In genomic region chr4:8241895-8242696, GRCh38 we compare ENCODE assay signal across 8 cellular contexts. TPM values are rescaled to one million over a fixed set of nuclear protein-coding genes. Genes with fewer than 3 reads are reported as not detected.
DNase-seq lines count a peak whose midpoint lies in the region; ATAC-seq, FAIRE-seq and TF ChIP-seq lines count a peak whose summit lies in the region.

No MANE protein-coding gene starts in this region.

- peaks cover 5 to 53% of the 10 kb centered on the region in 2 experiments for H3K36me3 ChIP-seq in endothelial cell of umbilical vein (ENCODE audit: control insufficient read depth in 2 of 2, extremely low read depth in 1 of 2, insufficient read depth in 2 of 2, low read length in 2 of 2)

- no peaks in the 10 kb centered on the region for H4K20me1 ChIP-seq in endothelial cell of umbilical vein (replicated peaks; ENCODE audit: control insufficient read depth, extremely low read depth, insufficient read depth, low read length)

- H3K27ac ChIP-seq in A549 (peak overlapping the region; percentile 45 to 82; a peak in 5 of 6 replicates), endothelial cell of umbilical vein (ENCODE audit: insufficient read depth, low read depth, low read length) (peak overlapping the region; percentile 36)

- FAIRE-seq in A549 (lab: Jason Lieb, UNC) (no peak), endothelial cell of umbilical vein (lab: Jason Lieb, UNC) (peak; percentile 78)

- peak; percentile 73 to 76 for DNase-seq in A549 (ENCODE audit: low read depth in 1 of 2, low spot score in 1 of 2)
- DNase-seq in NCI-H748 (lab: John Stamatoyannopoulos, UW; ENCODE audit: unreplicated experiment): peak; percentile 75
- peak; percentile 31 for DNase-seq in activated CD8-positive, alpha-beta memory T cell treated with anti-CD3 and anti-CD28 coated beads, Interleukin-2, amount 50 U/mL, for 1 hour (ENCODE audit: extremely low read depth)
- DNase-seq in endothelial cell of umbilical vein (ENCODE audit: low read depth, low spot score): peak; percentile 71
- DNase-seq in mucosa of gallbladder (ENCODE audit: low spot score): peak; percentile 80
- peak; percentile 59 to 67 for DNase-seq in stimulated activated CD8-positive, alpha-beta memory T cell treated with anti-CD3 and anti-CD28 coated beads, Interleukin-4, amount 100 ng/mL, for 1 hour (ENCODE audit: low read depth in 2 of 2, low spot score in 1 of 2)

- ATAC-seq in A549: peak; percentile 80 to 92
- ATAC-seq in GM18502 (IDR thresholded peaks at IDR 0.05; ENCODE audit: poor library complexity, unreplicated experiment): peak; percentile 76
- peak; percentile 78 for ATAC-seq in HG03354 (IDR thresholded peaks at IDR 0.05; ENCODE audit: poor library complexity, severe bottlenecking, unreplicated experiment)

- H3K4me2 ChIP-seq in A549 (no peak overlapping the region), endothelial cell of umbilical vein (ENCODE audit: insufficient read depth, low read length) (no peak overlapping the region)

- H3K4me1 ChIP-seq in A549 (peaks cover 20% of the 10 kb centered on the region), endothelial cell of umbilical vein (ENCODE audit: control insufficient read depth, extremely low read depth, insufficient read depth, low read length) (no peaks in the 10 kb centered on the region)

- no peak overlapping the region for H2AFZ ChIP-seq in endothelial cell of umbilical vein (ENCODE audit: low read depth, low read length)

- TF ChIP-seq RAD21 in A549 (conservative IDR thresholded peaks at IDR 0.05 in 1 of 2, IDR thresholded peaks at IDR 0.05 in 1 of 2): peak; percentile 86 to 89

- TF ChIP-seq CTCF in A549 (IDR thresholded peaks at IDR 0.05) (peak; percentile 72), endothelial cell of umbilical vein (IDR thresholded peaks at IDR 0.05; ENCODE audit: extremely low read depth in 1 of 2, insufficient read depth in 1 of 2, low read depth in 1 of 2, low read length in 2 of 2) (peak; percentile 94 to 98)

- TF ChIP-seq POLR2A in A549 (IDR thresholded peaks at IDR 0.05; ENCODE audit: low read length) (no peak), endothelial cell of umbilical vein (IDR thresholded peaks at IDR 0.05; ENCODE audit: low read depth, low read length) (no peak)

- H3K27me3 ChIP-seq in endothelial cell of umbilical vein (ENCODE audit: control insufficient read depth in 2 of 2, insufficient read depth in 2 of 2, low read length in 2 of 2): no peaks in the 10 kb centered on the region

- BruUV-seq in endothelial cell of umbilical vein (replicated peaks; lab: Mats Ljungman, UMichigan): no TSS peak

- H3K4me3 ChIP-seq in A549 (no peak overlapping the region), endothelial cell of umbilical vein (replicated peaks in 1 of 3; ENCODE audit: insufficient read depth in 1 of 3, low read depth in 1 of 3, low read length in 3 of 3) (no peak overlapping the region)

- H3K79me2 ChIP-seq in endothelial cell of umbilical vein (ENCODE audit: control insufficient read depth, insufficient read depth, low read length): no peaks in the 10 kb centered on the region

- H3K9ac ChIP-seq in endothelial cell of umbilical vein (replicated peaks; ENCODE audit: extremely low read depth, insufficient read depth, low read length): no peak overlapping the region

- CTCF ChIA-PET in A549 (lab: Yijun Ruan, JAX) (interaction anchor here (0.7 to 17.2 kb wide), 38 partner anchors 9 to 209 kb away, joined by 3 to 270 read pairs (median 4); partner anchors contain the start of genes HTRA3 and SH3TC1), endothelial cell of umbilical vein (lab: Charles Lee) (interaction anchor here (0.6 to 5.2 kb wide), 31 partner anchors 8 to 195 kb away, joined by 3 to 155 read pairs (median 4); partner anchors contain the start of genes HTRA3 and SH3TC1)

- dilution Hi-C loops in endothelial cell of umbilical vein (cut with MboI; ENCODE audit: extremely low pct_ligation_motif_present, low sequenced_read_pairs): no loop called here

- no peaks in the 10 kb centered on the region for H3K9me1 ChIP-seq in endothelial cell of umbilical vein (replicated peaks; ENCODE audit: control insufficient read depth, extremely low read depth, insufficient read depth, low read length)

- TF ChIP-seq EP300 in A549 (IDR thresholded peaks at IDR 0.05): no peak

- no peaks in the 10 kb centered on the region for H3K9me3 ChIP-seq in A549
- no peaks in the 10 kb centered on the region for H3K9me3 ChIP-seq in endothelial cell of umbilical vein (replicated peaks; ENCODE audit: control insufficient read depth, insufficient read depth, low read length)

- 30% methylated on average over 9 of the region's 29 CpGs for WGBS in A549 (ENCODE audit: missing lambda C conversion rate)

- intact Hi-C loops in endothelial cell of umbilical vein (cut with micrococcal nuclease): loop anchor here (1.0 to 2.0 kb wide), 3 partner anchors 65 to 165 kb away; no protein-coding TSS in a partner anchor

- POLR2A ChIA-PET in A549 (lab: Yijun Ruan, JAX) (no interaction called here), endothelial cell of umbilical vein (lab: Charles Lee) (interaction anchor here (1.2 kb wide), 1 partner anchor 168 kb away, joined by 6 read pairs; no protein-coding TSS in a partner anchor)

TF ChIP-seq in A549, 52 proteins besides CTCF, POLR2A, EP300 and RAD21:
- TF ChIP-seq, protein P1, sequence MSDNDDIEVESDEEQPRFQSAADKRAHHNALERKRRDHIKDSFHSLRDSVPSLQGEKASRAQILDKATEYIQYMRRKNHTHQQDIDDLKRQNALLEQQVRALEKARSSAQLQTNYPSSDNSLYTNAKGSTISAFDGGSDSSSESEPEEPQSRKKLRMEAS (IDR thresholded peaks at IDR 0.05): peak; percentile 23; the same call in 1 of the 2 replicates
- TF ChIP-seq SMC3 (IDR thresholded peaks at IDR 0.05) (peak; percentile 91), ZNF302 (CRISPR knock-in tag; IDR thresholded peaks at IDR 0.05) (no peak), FOSB (CRISPR knock-in tag; IDR thresholded peaks at IDR 0.05) (no peak), POLR2AphosphoS2 (conservative IDR thresholded peaks at IDR 0.05; ENCODE audit: low read length) (no peak)

TF ChIP-seq in endothelial cell of umbilical vein, 7 proteins besides CTCF, POLR2A, EP300 and RAD21:
- TF ChIP-seq GATA2 (IDR thresholded peaks at IDR 0.05; ENCODE audit: insufficient read depth, insufficient read length, low read depth, low read length) (no peak), POLR2AphosphoS5 (IDR thresholded peaks at IDR 0.05; ENCODE audit: insufficient read depth, low read depth, low read length) (peak; percentile 48)

RNA-seq across cellular contexts. Expression of gene HTRA3, which starts 27.5 kb away (rescaled TPM):
- polyA plus RNA-seq in A549 (2011; rRNA removed) (7.4 and 9.2 TPM in 2 replicates), A549 (2017; fragmentation: RNase III; extraction: RNeasy Plus Mini Kit Qiagen cat#74134 plus additional on column Dnase treatment) (4.6 to 8.0 TPM (median 4.9 TPM) in 3 replicates), endothelial cell of umbilical vein (9.0 and 10.6 TPM in 2 replicates)
- polyA plus RNA-seq in A549 (2012; cell fraction: cytosol; rRNA removed): 11.8 and 19.5 TPM in 2 replicates
- polyA plus RNA-seq in A549 (2012; cell fraction: nucleus; rRNA removed): 18.5 and 23.8 TPM in 2 replicates
- 5.4 and 5.6 TPM in 2 replicates for polyA minus RNA-seq in A549 (2011; rRNA and poly(A)+ RNA removed)
- total RNA-seq in endothelial cell of umbilical vein (8.2 and 12.0 TPM in 2 replicates), mucosa of gallbladder (20.3 TPM)
- polyA plus RNA-seq in endothelial cell of umbilical vein (2011; cell fraction: cytosol; rRNA removed): 9.9 TPM in 2 replicates
- polyA plus RNA-seq in endothelial cell of umbilical vein (2011; cell fraction: nucleus; rRNA removed): 3.4 and 4.2 TPM in 2 replicates
- polyA plus RNA-seq in endothelial cell of umbilical vein (2012): 13.5 and 22.2 TPM in 2 replicates
- polyA minus RNA-seq in endothelial cell of umbilical vein: 3.3 and 4.1 TPM in 2 replicates
- 0.41 TPM for polyA minus RNA-seq in endothelial cell of umbilical vein (2011; cell fraction: cytosol; rRNA and poly(A)+ RNA removed)
- polyA minus RNA-seq in endothelial cell of umbilical vein (2011; cell fraction: nucleus; rRNA and poly(A)+ RNA removed): 1.5 and 1.6 TPM in 2 replicates

RNA-seq across cellular contexts. Expression of gene SH3TC1, which starts 43.0 kb away (rescaled TPM):
- polyA plus RNA-seq in A549 (2011; rRNA removed) (2.8 and 3.3 TPM in 2 replicates), A549 (2017; fragmentation: RNase III; extraction: RNeasy Plus Mini Kit Qiagen cat#74134 plus additional on column Dnase treatment) (5.4 to 8.1 TPM (median 7.4 TPM) in 3 replicates), endothelial cell of umbilical vein (96.5 and 115 TPM in 2 replicates)
- 5.0 and 6.4 TPM in 2 replicates for polyA plus RNA-seq in A549 (2012; cell fraction: cytosol; rRNA removed)
- polyA plus RNA-seq in A549 (2012; cell fraction: nucleus; rRNA removed): 22.6 and 31.5 TPM in 2 replicates
- 6.0 and 8.6 TPM in 2 replicates for polyA minus RNA-seq in A549 (2011; rRNA and poly(A)+ RNA removed)
- total RNA-seq in endothelial cell of umbilical vein (174 and 192 TPM in 2 replicates), mucosa of gallbladder (50.9 TPM)
- polyA plus RNA-seq in endothelial cell of umbilical vein (2011; cell fraction: cytosol; rRNA removed): 35.0 and 58.8 TPM in 2 replicates
- polyA plus RNA-seq in endothelial cell of umbilical vein (2011; cell fraction: nucleus; rRNA removed): 289 and 386 TPM in 2 replicates
- polyA plus RNA-seq in endothelial cell of umbilical vein (2012): 43.1 and 46.6 TPM in 2 replicates
- 115 and 144 TPM in 2 replicates for polyA minus RNA-seq in endothelial cell of umbilical vein
- polyA minus RNA-seq in endothelial cell of umbilical vein (2011; cell fraction: cytosol; rRNA and poly(A)+ RNA removed): 9.3 TPM
- polyA minus RNA-seq in endothelial cell of umbilical vein (2011; cell fraction: nucleus; rRNA and poly(A)+ RNA removed): 189 and 297 TPM in 2 replicates
